17 cellular contexts compared by ENCODE assay signal in the genomic region with DNA sequence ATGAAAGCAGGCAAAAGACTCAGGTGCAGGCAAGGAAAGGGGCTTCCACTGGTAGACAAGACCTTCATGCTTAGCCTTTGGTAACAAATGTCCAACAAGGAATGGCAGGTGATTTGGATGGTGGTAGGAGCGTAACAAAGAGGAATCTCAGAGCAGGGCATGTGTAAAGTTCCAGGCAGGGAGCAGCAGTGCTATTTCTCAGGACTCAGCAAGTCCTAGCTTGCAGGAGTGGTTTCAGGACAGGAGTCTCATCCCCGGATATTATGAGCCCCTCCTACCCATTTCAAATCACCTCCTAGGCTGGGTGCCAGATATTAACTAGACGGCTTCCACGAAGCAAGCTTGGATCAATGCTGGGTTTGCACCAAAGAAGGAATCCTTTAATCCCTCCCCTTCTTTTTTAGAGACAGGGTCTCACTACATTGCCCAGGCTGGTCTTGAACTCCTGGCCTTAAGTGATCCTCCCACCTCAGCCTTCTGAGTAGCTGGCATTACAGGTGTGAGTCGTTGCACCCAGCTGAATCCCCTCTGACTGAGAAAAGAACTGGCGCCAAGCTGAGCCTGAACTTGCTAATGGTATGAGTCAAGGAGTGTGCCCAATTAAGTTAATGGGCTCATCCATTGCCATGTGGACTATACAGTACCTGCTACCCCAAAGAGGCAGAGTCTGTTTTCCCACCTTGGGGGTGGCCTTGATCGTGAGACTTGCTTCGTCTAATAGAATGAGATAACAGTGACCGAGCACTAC.
DNase-seq lines count a peak whose midpoint lies in the region; ATAC-seq and TF ChIP-seq lines count a peak whose summit lies in the region.
"Had no signal": no experiment of that assay in that cellular context is flagged by ENCODE, and none has a peak within 500 bp of the region (broad histone marks: within the 10 kb centered on the region; RNA-seq: fewer than 3 reads in every experiment).

No MANE protein-coding gene starts in this region.

- POLR2A ChIA-PET in CD8-positive, alpha-beta memory T cell (lab: Charles Lee): no interaction called here

- peaks cover 17 to 56% (median 34%) of the 10 kb centered on the region in 4 donors for H3K4me1 Mint-ChIP-seq in CD4-positive, CD25-positive, alpha-beta regulatory T cell
- H3K4me1 Mint-ChIP-seq in CD8-positive, alpha-beta memory T cell: peaks cover 33 to 63% (median 42%) of the 10 kb centered on the region in 3 donors
- H3K4me1 Mint-ChIP-seq in activated T-helper 17 cell treated with anti-CD3 and anti-CD28 coated beads, Interleukin-2, amount 50 U/mL, for 72 hours: peaks cover 42% of the 10 kb centered on the region
- peaks cover 28 to 33% of the 10 kb centered on the region in 2 donors for H3K4me1 Mint-ChIP-seq in effector memory CD8-positive, alpha-beta T cell (ENCODE audit: low read depth in 2 of 2)

- H3K27ac Mint-ChIP-seq in CD4-positive, CD25-positive, alpha-beta regulatory T cell: peak overlapping the region; percentile 35 to 45 (median 36)
- peak overlapping the region in 6 of 8 donors; percentile 10 to 70 (median 54) for H3K27ac Mint-ChIP-seq in CD8-positive, alpha-beta memory T cell
- no peak overlapping the region for H3K27ac Mint-ChIP-seq in activated T-helper 17 cell treated with anti-CD3 and anti-CD28 coated beads, Interleukin-2, amount 50 U/mL, for 72 hours
- H3K27ac Mint-ChIP-seq in effector memory CD8-positive, alpha-beta T cell: peak overlapping the region in 1 of 2 donors; percentile 5
- H3K27ac Mint-ChIP-seq: B cell, HFFc6 had no signal

- no peak overlapping the region for H2BK5ac ChIP-seq in mesenchymal stem cell (ENCODE audit: low read depth, low read length, poor library complexity, severe bottlenecking)

- no peak overlapping the region for H3K18ac ChIP-seq in mesenchymal stem cell (ENCODE audit: low read depth in 1 of 2, low read length in 2 of 2)

- ATAC-seq in CD4-positive, CD25-positive, alpha-beta regulatory T cell (ENCODE audit: low read depth in 2 of 2): no peak
- no peak for ATAC-seq in activated T-helper 17 cell treated with anti-CD3 and anti-CD28 coated beads, Interleukin-2, amount 50 U/mL, for 72 hours (replicated peaks)
- ATAC-seq in effector memory CD8-positive, alpha-beta T cell (replicated peaks): no peak

- no peak overlapping the region for H3K9ac ChIP-seq in mesenchymal stem cell (ENCODE audit: low read length)

- H3K4me1 ChIP-seq in CD4-positive, CD25-positive, alpha-beta regulatory T cell (ENCODE audit: control insufficient read depth, insufficient read depth, low read length, poor library complexity, severe bottlenecking): peaks cover 20% of the 10 kb centered on the region
- H3K4me1 ChIP-seq in CD8-positive, alpha-beta memory T cell (ENCODE audit: insufficient read depth, low read length): peaks cover 35% of the 10 kb centered on the region
- H3K4me1 ChIP-seq in mesenchymal stem cell (ENCODE audit: control insufficient read depth, insufficient read depth, low read depth, low read length): peaks cover 20% of the 10 kb centered on the region
- H3K4me1 ChIP-seq in right atrium auricular region: no peaks in the 10 kb centered on the region

- H3K36me3 ChIP-seq in CD4-positive, CD25-positive, alpha-beta regulatory T cell (ENCODE audit: control insufficient read depth, insufficient read depth, low read length): no peaks in the 10 kb centered on the region
- H3K36me3 ChIP-seq in CD8-positive, alpha-beta memory T cell (ENCODE audit: insufficient read depth, low read length): no peaks in the 10 kb centered on the region
- H3K36me3 ChIP-seq in mesenchymal stem cell (ENCODE audit: control insufficient read depth in 1 of 2, insufficient read depth in 2 of 2, low read depth in 1 of 2, low read length in 2 of 2) (no peaks in the 10 kb centered on the region), right atrium auricular region (no peaks in the 10 kb centered on the region)
- H3K36me3 ChIP-seq: cardiac muscle cell had no signal

- H3K9me3 ChIP-seq in CD4-positive, CD25-positive, alpha-beta regulatory T cell (ENCODE audit: control insufficient read depth in 2 of 2, low read length in 2 of 2): no peaks in the 10 kb centered on the region
- H3K9me3 ChIP-seq in CD8-positive, alpha-beta memory T cell (ENCODE audit: low read length): no peaks in the 10 kb centered on the region
- H3K9me3 ChIP-seq in mesenchymal stem cell (ENCODE audit: control insufficient read depth, low read length) (no peaks in the 10 kb centered on the region), right atrium auricular region (no peaks in the 10 kb centered on the region)

- H3K27me3 ChIP-seq in CD4-positive, CD25-positive, alpha-beta regulatory T cell (ENCODE audit: control insufficient read depth, insufficient read depth, low read length): no peaks in the 10 kb centered on the region
- H3K27me3 ChIP-seq in CD8-positive, alpha-beta memory T cell (ENCODE audit: insufficient read depth, low read length, poor library complexity, severe bottlenecking): no peaks in the 10 kb centered on the region
- H3K27me3 ChIP-seq in mesenchymal stem cell (ENCODE audit: control insufficient read depth in 1 of 2, insufficient read depth in 1 of 2, low read length in 2 of 2) (no peaks in the 10 kb centered on the region), right atrium auricular region (no peaks in the 10 kb centered on the region)
- H3K27me3 ChIP-seq: cardiac muscle cell had no signal

- no peak overlapping the region for H3K4me2 ChIP-seq in mesenchymal stem cell (ENCODE audit: low read length, poor library complexity, severe bottlenecking)

- H2BK12ac ChIP-seq in mesenchymal stem cell (ENCODE audit: low read length in 2 of 2): no peak overlapping the region

- no peak overlapping the region for H3K4me3 ChIP-seq in CD4-positive, CD25-positive, alpha-beta regulatory T cell (ENCODE audit: low read depth, low read length)
- H3K4me3 ChIP-seq in CD8-positive, alpha-beta memory T cell (ENCODE audit: low read length): no peak overlapping the region
- H3K4me3 ChIP-seq in mesenchymal stem cell (ENCODE audit: insufficient read depth in 1 of 2, low read depth in 1 of 2, low read length in 2 of 2) (no peak overlapping the region), right atrium auricular region (no peak overlapping the region)
- H3K4me3 ChIP-seq: cardiac muscle cell, SK-N-MC had no signal

- H3K4ac ChIP-seq in mesenchymal stem cell (ENCODE audit: low read depth in 1 of 2, low read length in 2 of 2): no peak overlapping the region

- no peak overlapping the region for H3K14ac ChIP-seq in mesenchymal stem cell (ENCODE audit: low read length in 2 of 2)

- no peak overlapping the region for H2AFZ ChIP-seq in mesenchymal stem cell (ENCODE audit: low read depth, low read length)

- no peaks in the 10 kb centered on the region for H3K9me3 Mint-ChIP-seq in CD4-positive, CD25-positive, alpha-beta regulatory T cell
- no peaks in the 10 kb centered on the region for H3K9me3 Mint-ChIP-seq in CD8-positive, alpha-beta memory T cell
- H3K9me3 Mint-ChIP-seq in activated T-helper 17 cell treated with anti-CD3 and anti-CD28 coated beads, Interleukin-2, amount 50 U/mL, for 72 hours: no peaks in the 10 kb centered on the region
- H3K9me3 Mint-ChIP-seq in effector memory CD8-positive, alpha-beta T cell: peaks cover 0 to 2% of the 10 kb centered on the region in 2 donors
- H3K9me3 Mint-ChIP-seq: HFFc6 had no signal

- CTCF ChIA-PET in CD8-positive, alpha-beta memory T cell (lab: Charles Lee): interaction anchor here (1.0 to 1.2 kb wide), 2 partner anchors 18 to 24 kb away, joined by 3 read pairs; no protein-coding TSS in a partner anchor

- H3K27ac ChIP-seq in CD4-positive, CD25-positive, alpha-beta regulatory T cell (ENCODE audit: insufficient read depth, low read length, poor library complexity, severe bottlenecking): no peak overlapping the region
- no peak overlapping the region for H3K27ac ChIP-seq in CD8-positive, alpha-beta memory T cell (ENCODE audit: low read depth, low read length)
- peak overlapping the region; percentile 52 for H3K27ac ChIP-seq in mesenchymal stem cell (ENCODE audit: low read length, poor library complexity, severe bottlenecking)
- H3K27ac ChIP-seq in right atrium auricular region: no peak overlapping the region
- H3K27ac ChIP-seq: cardiac muscle cell, SK-N-MC had no signal

- no peak overlapping the region for H3K23ac ChIP-seq in mesenchymal stem cell (ENCODE audit: low read length in 2 of 2)

- no peak overlapping the region for H4K91ac ChIP-seq in mesenchymal stem cell (ENCODE audit: low read length)

- no peak for TF ChIP-seq CTCF in right atrium auricular region (IDR thresholded peaks at IDR 0.05)

- WGBS in mesenchymal stem cell: 91% methylated on average over 9 of the region's 9 CpGs

- no peak overlapping the region for H3K4me3 Mint-ChIP-seq in CD4-positive, CD25-positive, alpha-beta regulatory T cell
- no peak overlapping the region for H3K4me3 Mint-ChIP-seq in CD8-positive, alpha-beta memory T cell
- H3K4me3 Mint-ChIP-seq in activated T-helper 17 cell treated with anti-CD3 and anti-CD28 coated beads, Interleukin-2, amount 50 U/mL, for 72 hours: peak overlapping the region; percentile 76
- H3K4me3 Mint-ChIP-seq in effector memory CD8-positive, alpha-beta T cell: no peak overlapping the region
- H3K4me3 Mint-ChIP-seq: B cell, HFFc6 had no signal

- no peak overlapping the region for H2BK120ac ChIP-seq in mesenchymal stem cell (ENCODE audit: low read depth, low read length)

- no peaks in the 10 kb centered on the region for H3K27me3 Mint-ChIP-seq in CD4-positive, CD25-positive, alpha-beta regulatory T cell
- H3K27me3 Mint-ChIP-seq in CD8-positive, alpha-beta memory T cell: no peaks in the 10 kb centered on the region
- H3K27me3 Mint-ChIP-seq in activated T-helper 17 cell treated with anti-CD3 and anti-CD28 coated beads, Interleukin-2, amount 50 U/mL, for 72 hours: no peaks in the 10 kb centered on the region
- H3K27me3 Mint-ChIP-seq in effector memory CD8-positive, alpha-beta T cell: no peaks in the 10 kb centered on the region

- peak overlapping the region; percentile 41 for H2AK5ac ChIP-seq in mesenchymal stem cell (ENCODE audit: low read length, severe bottlenecking)

- H4K8ac ChIP-seq in mesenchymal stem cell (ENCODE audit: low read length): no peak overlapping the region

- H3K79me1 ChIP-seq in mesenchymal stem cell (replicated peaks; ENCODE audit: low read length, poor library complexity, severe bottlenecking): no peaks in the 10 kb centered on the region

- H3K36me3 Mint-ChIP-seq in CD4-positive, CD25-positive, alpha-beta regulatory T cell: no peaks in the 10 kb centered on the region
- no peaks in the 10 kb centered on the region for H3K36me3 Mint-ChIP-seq in CD8-positive, alpha-beta memory T cell
- no peaks in the 10 kb centered on the region for H3K36me3 Mint-ChIP-seq in activated T-helper 17 cell treated with anti-CD3 and anti-CD28 coated beads, Interleukin-2, amount 50 U/mL, for 72 hours (ENCODE audit: low read depth)
- peaks cover 8% of the 10 kb centered on the region for H3K36me3 Mint-ChIP-seq in effector memory CD8-positive, alpha-beta T cell (ENCODE audit: insufficient read depth)

- H2BK15ac ChIP-seq in mesenchymal stem cell (ENCODE audit: low read depth, poor library complexity, severe bottlenecking): no peak overlapping the region

- no peak for DNase-seq in CD4-positive, CD25-positive, alpha-beta regulatory T cell
- no peak for DNase-seq in CD8-positive, alpha-beta memory T cell
- DNase-seq in mesenchymal stem cell (no peak), NCI-H69 (lab: John Stamatoyannopoulos, UW) (no peak), right atrium auricular region (ENCODE audit: low spot score) (no peak)
- no peak for DNase-seq in effector memory CD8-positive, alpha-beta T cell
- DNase-seq: HFFc6; NCI-H1105 treated with DMSO at 0.1 percent for 48 hours; NCI-H2107; NCI-H526 treated with DMSO at 0.1 percent for 48 hours; stimulated activated CD4-positive, alpha-beta T cell treated with anti-CD3 and anti-CD28 coated beads, Interleukin-2, amount 100 ng/mL, for 48 hours; substantia nigra; T1000 had no signal
